8 cellular contexts compared by ENCODE assay signal in the genomic region with DNA sequence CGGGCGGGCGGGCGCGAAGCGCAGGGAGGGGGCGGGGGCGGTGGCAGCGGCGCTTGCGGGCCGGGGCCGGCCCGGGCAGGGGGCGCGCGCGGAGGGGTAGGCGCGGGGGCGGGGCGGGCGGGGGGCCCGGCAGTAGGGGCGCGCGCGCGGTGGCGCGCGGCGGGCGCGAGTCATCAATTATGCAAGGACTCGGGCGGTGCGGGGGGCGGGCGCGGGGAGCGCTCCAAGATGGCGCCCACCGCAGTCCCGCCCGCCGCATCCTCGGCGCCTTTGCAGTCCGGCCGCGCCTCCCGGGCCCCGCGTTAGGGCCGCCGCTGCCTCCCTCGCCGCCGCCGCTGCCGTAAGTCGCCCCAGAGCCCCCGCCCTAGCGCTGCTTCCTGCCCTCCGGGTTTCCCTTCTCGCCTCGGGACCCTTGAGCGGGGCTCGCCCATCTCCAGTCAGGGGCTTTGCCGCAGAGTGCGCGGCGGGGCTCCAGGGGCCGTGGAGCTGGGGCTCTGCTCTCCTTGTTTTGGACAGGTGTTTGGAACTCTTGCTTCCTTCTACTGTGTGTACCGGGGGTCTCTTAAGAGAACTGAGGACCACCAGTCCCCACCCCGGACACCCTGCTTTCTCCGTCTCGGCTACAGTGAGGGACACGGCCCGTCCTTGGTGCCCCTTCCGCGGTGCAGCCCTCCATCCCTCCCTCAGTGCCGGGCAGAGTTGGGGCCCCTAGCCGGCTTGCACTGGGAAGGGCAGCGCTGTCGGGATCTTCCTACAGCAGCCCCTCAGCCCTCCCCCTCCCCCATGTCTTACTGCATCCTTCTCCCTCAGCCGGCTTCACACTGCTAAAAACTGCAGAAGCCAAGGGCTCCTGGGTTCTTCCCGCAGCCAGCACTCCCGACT. TPM values are rescaled to one million over a fixed set of nuclear protein-coding genes. Genes with fewer than 3 reads are reported as not detected.
DNase-seq lines count a peak whose midpoint lies in the region; ATAC-seq and TF ChIP-seq lines count a peak whose summit lies in the region.

A gene (plus strand): TSS at position 214 of the 882 bp plus-strand sequence. CDS start 71,585 bp downstream, outside the sequence.

- H3K27me3 Mint-ChIP-seq in brain, result peaks cover 15% of the 10 kb centered on the region

- H2AFZ ChIP-seq in KMS-11 (ENCODE audit: low read depth), result peak within 1 kb of the TSS; percentile 65

- peak within 1 kb of the TSS; percentile 45 for H3K4me2 ChIP-seq in KMS-11

- H3K27me3 ChIP-seq in KMS-11 (ENCODE audit: insufficient read depth, low read depth), result no peaks in the 10 kb centered on the region; the same call in 1 of the 2 replicates
- peaks cover 0 to 65% (median 4%) of the 10 kb centered on the region in 7 donors for H3K27me3 ChIP-seq in spleen (replicated peaks in 1 of 7)

- H3K27ac Mint-ChIP-seq in brain, result peak within 1 kb of the TSS; percentile 54 to 94 (median 92)

- intact Hi-C loops in spleen (cut with DNase I; ENCODE audit: low total_unique reads), result no loop called here

- no peak within 1 kb of the TSS for H3K27ac ChIP-seq in KMS-11
- no peak within 1 kb of the TSS for H3K27ac ChIP-seq in spleen

- H3K9ac ChIP-seq in KMS-11, result peak within 1 kb of the TSS; percentile 39; the same call in 1 of the 2 replicates

- H3K4me3 ChIP-seq in KMS-11 (IDR thresholded peaks at IDR 0.05; ENCODE audit: insufficient read depth, low read depth, low read length), result no peak within 1 kb of the TSS
- peak within 1 kb of the TSS; percentile 59 to 87 (median 72) for H3K4me3 ChIP-seq in spleen

- no peak for TF ChIP-seq POLR2A in spleen (IDR thresholded peaks at IDR 0.05)

- no peaks in the 10 kb centered on the region for H3K79me2 ChIP-seq in KMS-11 (ENCODE audit: insufficient read depth, low read depth)

- peaks cover 44% of the 10 kb centered on the region for H3K4me1 Mint-ChIP-seq in brain

- peak within 1 kb of the TSS; percentile 91 to 96 (median 92) for H3K4me3 Mint-ChIP-seq in brain

- H3K36me3 Mint-ChIP-seq in brain, result no peaks in the 10 kb centered on the region

- DNase-seq in DMS79 treated with DMSO at 0.1 percent for 48 hours (lab: John Stamatoyannopoulos, UW) (peak; percentile 35), DMS79 (lab: John Stamatoyannopoulos, UW) (no peak), T-helper 22 cell (ENCODE audit: low read depth) (peak; percentile 30), iPS-NIHi11 (ENCODE audit: low spot score) (peak; percentile 31), spleen (peak; percentile 77)

- H3K36me3 ChIP-seq in KMS-11 (ENCODE audit: insufficient read depth) (no peaks in the 10 kb centered on the region), spleen (no peaks in the 10 kb centered on the region)

- ATAC-seq in HG03135 (IDR thresholded peaks at IDR 0.05; ENCODE audit: unreplicated experiment), result no peak

- 0 to 1% (median 1%) methylated on average over 24 to 89 of the region's 90 CpGs for WGBS in spleen, 5 donors

- H3K4me1 ChIP-seq in KMS-11 (ENCODE audit: low read depth, poor library complexity, severe bottlenecking) (no peaks in the 10 kb centered on the region), spleen (peaks cover 5 to 29% (median 13%) of the 10 kb centered on the region in 6 donors)

- H4K20me1 ChIP-seq in KMS-11 (ENCODE audit: insufficient read depth), result no peaks in the 10 kb centered on the region

- H3K9me3 ChIP-seq in spleen, result no peaks in the 10 kb centered on the region

- H3K9me3 Mint-ChIP-seq in brain, result peaks cover 0 to 5% (median 0%) of the 10 kb centered on the region in 5 experiments

- TF ChIP-seq CTCF in KMS-11 (conservative IDR thresholded peaks at IDR 0.05; ENCODE audit: low read depth, low read length) (no peak), brain (conservative IDR thresholded peaks at IDR 0.05) (no peak), spleen (IDR thresholded peaks at IDR 0.05 in 8 of 11, conservative IDR thresholded peaks at IDR 0.05 in 3 of 11) (no peak)

RNA-seq across cellular contexts. Expression of the gene that starts here (rescaled TPM):
- polyA plus RNA-seq in brain (ENCODE audit: insufficient read depth, low read depth, low replicate concordance) (3.6 TPM), spleen (under 1 TPM; 0.17 to 0.41 (median 0.38) TPM)
- 1 to 10 TPM; 2.9 to 4.7 (median 3.1) TPM for total RNA-seq in spleen
